Comparison of ENCODE assay signal across 1 cellular context in the genomic region with DNA sequence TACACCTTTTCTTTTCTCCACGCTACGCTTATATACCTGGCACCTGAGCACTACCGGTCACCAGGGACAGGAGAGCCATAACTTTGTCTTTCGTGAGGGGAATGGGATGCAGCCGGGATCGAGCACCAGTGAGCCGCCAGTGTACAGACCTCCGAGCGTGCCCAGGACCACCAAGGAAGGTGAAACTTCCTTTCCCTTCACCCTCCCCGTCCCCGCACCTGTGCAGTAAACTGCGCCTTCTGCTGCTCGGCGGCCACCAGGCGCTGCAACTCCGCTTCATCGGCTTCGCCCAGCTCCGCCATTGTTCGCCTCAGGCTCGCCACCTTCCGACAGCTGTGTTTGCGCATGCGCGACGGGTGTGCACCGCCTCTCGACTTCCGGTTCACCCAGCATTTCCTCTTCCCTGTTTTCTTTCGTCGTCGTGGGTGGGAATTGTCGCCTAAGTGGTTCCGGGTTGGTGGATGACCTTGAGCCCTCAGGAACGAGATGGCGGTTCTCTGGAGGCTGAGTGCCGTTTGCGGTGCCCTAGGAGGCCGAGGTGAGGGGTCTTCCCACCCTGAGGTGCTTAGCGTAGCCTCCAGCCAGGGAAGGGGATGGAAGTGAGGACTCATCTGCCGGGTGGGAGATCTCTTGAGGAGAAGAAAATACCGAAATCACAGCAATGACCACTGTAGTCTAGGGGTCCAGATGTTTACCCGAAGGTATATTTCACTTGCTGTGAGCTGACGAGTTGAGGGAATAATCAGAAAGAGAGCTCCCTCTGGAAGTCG.
A peak's percentile ranks its signal among the peaks of the same experiment; 100 is the strongest.
TF ChIP-seq lines count a peak whose summit lies in the region.

Gene SDHD (plus strand): TSS at position 452 of the 770 bp plus-strand sequence. CDS start 35 bp downstream, at position 487.
A gene with protein sequence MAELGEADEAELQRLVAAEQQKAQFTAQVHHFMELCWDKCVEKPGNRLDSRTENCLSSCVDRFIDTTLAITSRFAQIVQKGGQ (minus strand): TSS at position 335 of the 770 bp plus-strand sequence. CDS start 33 bp downstream, at position 302.

TF ChIP-seq in K562, 482 proteins besides CTCF, POLR2A, EP300 and RAD21 (continued from another document and continues in another):
- TF ChIP-seq, protein P1, sequence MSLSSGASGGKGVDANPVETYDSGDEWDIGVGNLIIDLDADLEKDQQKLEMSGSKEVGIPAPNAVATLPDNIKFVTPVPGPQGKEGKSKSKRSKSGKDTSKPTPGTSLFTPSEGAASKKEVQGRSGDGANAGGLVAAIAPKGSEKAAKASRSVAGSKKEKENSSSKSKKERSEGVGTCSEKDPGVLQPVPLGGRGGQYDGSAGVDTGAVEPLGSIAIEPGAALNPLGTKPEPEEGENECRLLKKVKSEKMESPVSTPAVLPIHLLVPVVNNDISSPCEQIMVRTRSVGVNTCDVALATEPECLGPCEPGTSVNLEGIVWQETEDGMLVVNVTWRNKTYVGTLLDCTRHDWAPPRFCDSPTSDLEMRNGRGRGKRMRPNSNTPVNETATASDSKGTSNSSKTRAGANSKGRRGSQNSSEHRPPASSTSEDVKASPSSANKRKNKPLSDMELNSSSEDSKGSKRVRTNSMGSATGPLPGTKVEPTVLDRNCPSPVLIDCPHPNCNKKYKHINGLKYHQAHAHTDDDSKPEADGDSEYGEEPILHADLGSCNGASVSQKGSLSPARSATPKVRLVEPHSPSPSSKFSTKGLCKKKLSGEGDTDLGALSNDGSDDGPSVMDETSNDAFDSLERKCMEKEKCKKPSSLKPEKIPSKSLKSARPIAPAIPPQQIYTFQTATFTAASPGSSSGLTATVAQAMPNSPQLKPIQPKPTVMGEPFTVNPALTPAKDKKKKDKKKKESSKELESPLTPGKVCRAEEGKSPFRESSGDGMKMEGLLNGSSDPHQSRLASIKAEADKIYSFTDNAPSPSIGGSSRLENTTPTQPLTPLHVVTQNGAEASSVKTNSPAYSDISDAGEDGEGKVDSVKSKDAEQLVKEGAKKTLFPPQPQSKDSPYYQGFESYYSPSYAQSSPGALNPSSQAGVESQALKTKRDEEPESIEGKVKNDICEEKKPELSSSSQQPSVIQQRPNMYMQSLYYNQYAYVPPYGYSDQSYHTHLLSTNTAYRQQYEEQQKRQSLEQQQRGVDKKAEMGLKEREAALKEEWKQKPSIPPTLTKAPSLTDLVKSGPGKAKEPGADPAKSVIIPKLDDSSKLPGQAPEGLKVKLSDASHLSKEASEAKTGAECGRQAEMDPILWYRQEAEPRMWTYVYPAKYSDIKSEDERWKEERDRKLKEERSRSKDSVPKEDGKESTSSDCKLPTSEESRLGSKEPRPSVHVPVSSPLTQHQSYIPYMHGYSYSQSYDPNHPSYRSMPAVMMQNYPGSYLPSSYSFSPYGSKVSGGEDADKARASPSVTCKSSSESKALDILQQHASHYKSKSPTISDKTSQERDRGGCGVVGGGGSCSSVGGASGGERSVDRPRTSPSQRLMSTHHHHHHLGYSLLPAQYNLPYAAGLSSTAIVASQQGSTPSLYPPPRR (CRISPR knock-in tag; IDR thresholded peaks at IDR 0.05; ENCODE audit: borderline replicate concordance) = peak; percentile 31; the same call in 1 of the 2 replicates
- TF ChIP-seq YY1 (IDR thresholded peaks at IDR 0.05; ENCODE audit: borderline replicate concordance in 1 of 3, control insufficient read depth in 1 of 3, extremely low read depth in 1 of 3, insufficient read depth in 3 of 3, insufficient read length in 1 of 3, insufficient replicate concordance in 2 of 3, low read depth in 1 of 3, low read length in 2 of 3) = peak; percentile 84 to 97 (median 94)
- 0 out of 2 replicates have a peak, but pooled peaks have one; percentile 1 for TF ChIP-seq THRB (CRISPR knock-in tag; conservative IDR thresholded peaks at IDR 0.05)
- no peak for TF ChIP-seq ESRRB (CRISPR knock-in tag; IDR thresholded peaks at IDR 0.05; ENCODE audit: borderline replicate concordance)
- TF ChIP-seq SP1 (CRISPR knock-in tag; IDR thresholded peaks at IDR 0.05) = peak; percentile 84; the same call in 1 of the 2 replicates
- peak; percentile 25 for TF ChIP-seq SAP30 (IDR thresholded peaks at IDR 0.05; ENCODE audit: borderline replicate concordance, insufficient read depth, low read depth, low read length, poor library complexity, severe bottlenecking)
- no peak for TF ChIP-seq SLC30A9 (CRISPR knock-in tag; IDR thresholded peaks at IDR 0.05)
- no peak for TF ChIP-seq ZBTB8A (IDR thresholded peaks at IDR 0.05; ENCODE audit: partially characterized antibody)
- TF ChIP-seq SRSF1 (IDR thresholded peaks at IDR 0.05; ENCODE audit: low read depth, low read length) = no peak
- no peak for TF ChIP-seq ZBTB43 (CRISPR knock-in tag; IDR thresholded peaks at IDR 0.05)
- TF ChIP-seq SMARCB1 (IDR thresholded peaks at IDR 0.05; ENCODE audit: insufficient read length, low read depth) = no peak
- TF ChIP-seq GABPA (tag; conservative IDR thresholded peaks at IDR 0.05; ENCODE audit: low read depth) = peak; percentile 98
- no peak for TF ChIP-seq ZNF445 (CRISPR knock-in tag; IDR thresholded peaks at IDR 0.05; ENCODE audit: low read depth)
- TF ChIP-seq BCL6 (CRISPR knock-in tag; IDR thresholded peaks at IDR 0.05) = no peak
- TF ChIP-seq GATAD2A (IDR thresholded peaks at IDR 0.05) = no peak
- TF ChIP-seq POLR2H (tag; IDR thresholded peaks at IDR 0.05; ENCODE audit: low read depth) = peak; percentile 87
- no peak for TF ChIP-seq HMG20B (CRISPR knock-in tag; IDR thresholded peaks at IDR 0.05)
- TF ChIP-seq, protein P2, sequence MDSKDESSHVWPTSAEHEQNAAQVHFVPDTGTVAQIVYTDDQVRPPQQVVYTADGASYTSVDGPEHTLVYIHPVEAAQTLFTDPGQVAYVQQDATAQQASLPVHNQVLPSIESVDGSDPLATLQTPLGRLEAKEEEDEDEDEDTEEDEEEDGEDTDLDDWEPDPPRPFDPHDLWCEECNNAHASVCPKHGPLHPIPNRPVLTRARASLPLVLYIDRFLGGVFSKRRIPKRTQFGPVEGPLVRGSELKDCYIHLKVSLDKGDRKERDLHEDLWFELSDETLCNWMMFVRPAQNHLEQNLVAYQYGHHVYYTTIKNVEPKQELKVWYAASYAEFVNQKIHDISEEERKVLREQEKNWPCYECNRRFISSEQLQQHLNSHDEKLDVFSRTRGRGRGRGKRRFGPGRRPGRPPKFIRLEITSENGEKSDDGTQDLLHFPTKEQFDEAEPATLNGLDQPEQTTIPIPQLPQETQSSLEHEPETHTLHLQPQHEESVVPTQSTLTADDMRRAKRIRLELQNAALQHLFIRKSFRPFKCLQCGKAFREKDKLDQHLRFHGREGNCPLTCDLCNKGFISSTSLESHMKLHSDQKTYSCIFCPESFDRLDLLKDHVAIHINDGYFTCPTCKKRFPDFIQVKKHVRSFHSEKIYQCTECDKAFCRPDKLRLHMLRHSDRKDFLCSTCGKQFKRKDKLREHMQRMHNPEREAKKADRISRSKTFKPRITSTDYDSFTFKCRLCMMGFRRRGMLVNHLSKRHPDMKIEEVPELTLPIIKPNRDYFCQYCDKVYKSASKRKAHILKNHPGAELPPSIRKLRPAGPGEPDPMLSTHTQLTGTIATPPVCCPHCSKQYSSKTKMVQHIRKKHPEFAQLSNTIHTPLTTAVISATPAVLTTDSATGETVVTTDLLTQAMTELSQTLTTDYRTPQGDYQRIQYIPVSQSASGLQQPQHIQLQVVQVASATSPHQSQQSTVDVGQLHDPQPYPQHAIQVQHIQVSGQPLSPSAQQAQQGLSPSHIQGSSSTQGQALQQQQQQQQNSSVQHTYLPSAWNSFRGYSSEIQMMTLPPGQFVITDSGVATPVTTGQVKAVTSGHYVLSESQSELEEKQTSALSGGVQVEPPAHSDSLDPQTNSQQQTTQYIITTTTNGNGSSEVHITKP (IDR thresholded peaks at IDR 0.05; ENCODE audit: partially characterized antibody) = no peak
- no peak for TF ChIP-seq ZNF12 (CRISPR knock-in tag; IDR thresholded peaks at IDR 0.05)
- no peak for TF ChIP-seq SRF (CRISPR knock-in tag; IDR thresholded peaks at IDR 0.05)
- peak; percentile 85 for TF ChIP-seq MEIS2 (IDR thresholded peaks at IDR 0.05; ENCODE audit: partially characterized antibody)
- TF ChIP-seq, protein P3, sequence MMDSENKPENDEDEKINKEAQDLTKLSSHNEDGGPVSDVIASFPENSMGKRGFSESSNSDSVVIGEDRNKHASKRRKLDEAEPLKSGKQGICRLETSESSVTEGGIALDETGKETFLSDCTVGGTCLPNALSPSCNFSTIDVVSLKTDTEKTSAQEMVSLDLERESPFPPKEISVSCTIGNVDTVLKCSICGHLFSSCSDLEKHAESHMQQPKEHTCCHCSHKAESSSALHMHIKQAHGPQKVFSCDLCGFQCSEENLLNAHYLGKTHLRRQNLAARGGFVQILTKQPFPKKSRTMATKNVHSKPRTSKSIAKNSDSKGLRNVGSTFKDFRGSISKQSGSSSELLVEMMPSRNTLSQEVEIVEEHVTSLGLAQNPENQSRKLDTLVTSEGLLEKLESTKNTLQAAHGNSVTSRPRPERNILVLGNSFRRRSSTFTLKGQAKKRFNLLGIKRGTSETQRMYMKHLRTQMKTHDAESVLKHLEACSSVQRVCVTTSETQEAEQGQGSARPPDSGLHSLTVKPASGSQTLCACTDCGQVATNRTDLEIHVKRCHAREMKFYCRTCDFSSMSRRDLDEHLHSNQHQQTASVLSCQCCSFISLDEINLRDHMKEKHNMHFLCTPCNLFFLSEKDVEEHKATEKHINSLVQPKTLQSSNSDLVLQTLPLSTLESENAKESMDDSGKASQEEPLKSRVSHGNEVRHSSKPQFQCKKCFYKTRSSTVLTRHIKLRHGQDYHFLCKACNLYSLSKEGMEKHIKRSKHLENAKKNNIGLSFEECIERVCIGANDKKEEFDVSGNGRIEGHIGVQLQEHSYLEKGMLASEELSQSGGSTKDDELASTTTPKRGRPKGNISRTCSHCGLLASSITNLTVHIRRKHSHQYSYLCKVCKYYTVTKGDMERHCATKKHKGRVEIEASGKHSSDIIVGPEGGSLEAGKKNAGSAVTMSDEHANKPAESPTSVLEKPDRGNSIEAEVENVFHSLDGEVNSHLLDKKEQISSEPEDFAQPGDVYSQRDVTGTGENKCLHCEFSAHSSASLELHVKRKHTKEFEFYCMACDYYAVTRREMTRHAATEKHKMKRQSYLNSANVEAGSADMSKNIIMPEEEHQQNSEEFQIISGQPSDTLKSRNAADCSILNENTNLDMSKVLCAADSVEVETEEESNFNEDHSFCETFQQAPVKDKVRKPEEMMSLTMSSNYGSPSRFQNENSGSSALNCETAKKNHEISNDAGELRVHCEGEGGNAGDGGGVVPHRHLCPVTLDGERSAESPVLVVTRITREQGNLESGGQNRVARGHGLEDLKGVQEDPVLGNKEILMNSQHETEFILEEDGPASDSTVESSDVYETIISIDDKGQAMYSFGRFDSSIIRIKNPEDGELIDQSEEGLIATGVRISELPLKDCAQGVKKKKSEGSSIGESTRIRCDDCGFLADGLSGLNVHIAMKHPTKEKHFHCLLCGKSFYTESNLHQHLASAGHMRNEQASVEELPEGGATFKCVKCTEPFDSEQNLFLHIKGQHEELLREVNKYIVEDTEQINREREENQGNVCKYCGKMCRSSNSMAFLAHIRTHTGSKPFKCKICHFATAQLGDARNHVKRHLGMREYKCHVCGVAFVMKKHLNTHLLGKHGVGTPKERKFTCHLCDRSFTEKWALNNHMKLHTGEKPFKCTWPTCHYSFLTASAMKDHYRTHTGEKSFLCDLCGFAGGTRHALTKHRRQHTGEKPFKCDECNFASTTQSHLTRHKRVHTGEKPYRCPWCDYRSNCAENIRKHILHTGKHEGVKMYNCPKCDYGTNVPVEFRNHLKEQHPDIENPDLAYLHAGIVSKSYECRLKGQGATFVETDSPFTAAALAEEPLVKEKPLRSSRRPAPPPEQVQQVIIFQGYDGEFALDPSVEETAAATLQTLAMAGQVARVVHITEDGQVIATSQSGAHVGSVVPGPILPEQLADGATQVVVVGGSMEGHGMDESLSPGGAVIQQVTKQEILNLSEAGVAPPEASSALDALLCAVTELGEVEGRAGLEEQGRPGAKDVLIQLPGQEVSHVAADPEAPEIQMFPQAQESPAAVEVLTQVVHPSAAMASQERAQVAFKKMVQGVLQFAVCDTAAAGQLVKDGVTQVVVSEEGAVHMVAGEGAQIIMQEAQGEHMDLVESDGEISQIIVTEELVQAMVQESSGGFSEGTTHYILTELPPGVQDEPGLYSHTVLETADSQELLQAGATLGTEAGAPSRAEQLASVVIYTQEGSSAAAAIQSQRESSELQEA (IDR thresholded peaks at IDR 0.05; ENCODE audit: low read depth) = no peak
- TF ChIP-seq MXD1 (CRISPR knock-in tag; IDR thresholded peaks at IDR 0.05; ENCODE audit: borderline replicate concordance, poor library complexity, severe bottlenecking) = no peak
- peak in 1 of 2 experiments; percentile 69; a peak in 1 of 3 replicates for TF ChIP-seq CBX3 (IDR thresholded peaks at IDR 0.05; ENCODE audit: borderline replicate concordance in 1 of 2, low read length in 2 of 2)
- TF ChIP-seq EGR1 (conservative IDR thresholded peaks at IDR 0.05) = peak; percentile 84
- TF ChIP-seq CTBP1 (IDR thresholded peaks at IDR 0.05; ENCODE audit: borderline replicate concordance) = peak; percentile 50; the same call in 1 of the 2 replicates
- TF ChIP-seq TEAD1 (CRISPR knock-in tag; IDR thresholded peaks at IDR 0.05) = no peak
- TF ChIP-seq TFAM (CRISPR knock-in tag; conservative IDR thresholded peaks at IDR 0.05) = no peak
- peak; percentile 89 for TF ChIP-seq TAF7 (tag; IDR thresholded peaks at IDR 0.05)
- TF ChIP-seq RFX7 (CRISPR knock-in tag; IDR thresholded peaks at IDR 0.05) = no peak
- no peak for TF ChIP-seq RBM25 (IDR thresholded peaks at IDR 0.05; ENCODE audit: low read depth, low read length, severe bottlenecking)
- no peak for TF ChIP-seq WHSC1 (IDR thresholded peaks at IDR 0.05; ENCODE audit: low read length)
- peak; percentile 15; the same call in 1 of the 2 replicates for TF ChIP-seq ZNF431 (CRISPR knock-in tag; IDR thresholded peaks at IDR 0.05)
- peak; percentile 97 for TF ChIP-seq POLR2G (IDR thresholded peaks at IDR 0.05; ENCODE audit: low read depth, low read length)
- no peak for TF ChIP-seq NFE2 (IDR thresholded peaks at IDR 0.05; ENCODE audit: low read depth)
- TF ChIP-seq SMC3 (conservative IDR thresholded peaks at IDR 0.05; ENCODE audit: insufficient read depth, low read depth, low read length) = 0 out of 2 replicates have a peak, but pooled peaks have one; percentile 6
